Comparison of ENCODE assay signal across 22 cellular contexts in genomic region chr12:53201639-53202038, GRCh38. TPM values are rescaled to one million over a fixed set of nuclear protein-coding genes. Genes with fewer than 3 reads are reported as not detected.
DNase-seq lines count a peak whose midpoint lies in the region; TF ChIP-seq lines count a peak whose summit lies in the region.
"Had no signal": no experiment of that assay in that cellular context is flagged by ENCODE, and none has a peak within 500 bp of the region (broad histone marks: within the 10 kb centered on the region; RNA-seq: fewer than 3 reads in every experiment).

No MANE protein-coding gene starts in this region.

- H3K4me1 Mint-ChIP-seq in activated CD4-positive, alpha-beta memory T cell treated with anti-CD3 and anti-CD28 coated beads, Interleukin-2, amount 10 ng/mL, durations not matched to agents 7 days and 5 days, result peaks cover 80% of the 10 kb centered on the region

- no peaks in the 10 kb centered on the region for H3K79me2 ChIP-seq in smooth muscle cell (ENCODE audit: low read depth)

- no peaks in the 10 kb centered on the region for H3K27me3 Mint-ChIP-seq in activated CD4-positive, alpha-beta memory T cell treated with anti-CD3 and anti-CD28 coated beads, Interleukin-2, amount 10 ng/mL, durations not matched to agents 7 days and 5 days
- H3K27me3 Mint-ChIP-seq: natural killer cell treated with Interleukin-12 subunit alpha and Interleukin-12 subunit beta and Interleukin-15 and Interleukin-18, amount 100 ng/mL, for 72 hours; stimulated activated naive B cell treated with anti-CD40 and anti-IgM and Interleukin-4, amounts not matched to agents 10 μg/mL and 1 μg/mL and 100 μg/mL, for 72 hours had no signal

- peak overlapping the region; percentile 41 for H3K4me3 Mint-ChIP-seq in activated CD4-positive, alpha-beta memory T cell treated with anti-CD3 and anti-CD28 coated beads, Interleukin-2, amount 10 ng/mL, durations not matched to agents 7 days and 5 days

- TF ChIP-seq CTCF in GM12865 (IDR thresholded peaks at IDR 0.05; ENCODE audit: insufficient read depth, low read depth, low read length, missing control alignments), result no peak
- TF ChIP-seq CTCF in smooth muscle cell (IDR thresholded peaks at IDR 0.05; ENCODE audit: borderline replicate concordance, insufficient read depth, poor library complexity, severe bottlenecking), result no peak
- TF ChIP-seq CTCF in thyroid gland (IDR thresholded peaks at IDR 0.05), result no peak

- H3K36me3 ChIP-seq in smooth muscle cell (ENCODE audit: low read depth), result no peaks in the 10 kb centered on the region
- H3K36me3 ChIP-seq in thyroid gland, result no peaks in the 10 kb centered on the region
- H3K36me3 ChIP-seq: ovary, sigmoid colon, thoracic aorta had no signal

- 82% methylated on average over 4 of the region's 4 CpGs for WGBS in smooth muscle cell (ENCODE audit: low lambda C conversion rate)
- 94 to 95% methylated on average over 4 of the region's 4 CpGs for WGBS in thyroid gland, 2 donors

- no peaks in the 10 kb centered on the region for H4K20me1 ChIP-seq in smooth muscle cell (ENCODE audit: low read depth)

- no peak overlapping the region for H3K27ac ChIP-seq in smooth muscle cell (ENCODE audit: low read depth)
- H3K27ac ChIP-seq in thyroid gland, result no peak overlapping the region
- H3K27ac ChIP-seq: coronary artery, ovary, sigmoid colon had no signal

- H3K4me1 ChIP-seq in smooth muscle cell (ENCODE audit: low read depth) (no peaks in the 10 kb centered on the region), thyroid gland (peaks cover 7 to 13% of the 10 kb centered on the region in 2 donors)

- H3K9me3 ChIP-seq in smooth muscle cell (replicated peaks; ENCODE audit: low read depth) (no peaks in the 10 kb centered on the region), thyroid gland (no peaks in the 10 kb centered on the region)
- H3K9me3 ChIP-seq: ovary, sigmoid colon, thoracic aorta had no signal

- H3K4me3 ChIP-seq in GM12865 (ENCODE audit: low read depth, low read length), result peak overlapping the region; percentile 65
- H3K4me3 ChIP-seq in smooth muscle cell, result no peak overlapping the region
- H3K4me3 ChIP-seq in thyroid gland (replicated peaks in 1 of 3), result no peak overlapping the region
- H3K4me3 ChIP-seq: coronary artery, ovary, sigmoid colon, thoracic aorta had no signal

- peaks cover 74% of the 10 kb centered on the region for H3K36me3 Mint-ChIP-seq in activated CD4-positive, alpha-beta memory T cell treated with anti-CD3 and anti-CD28 coated beads, Interleukin-2, amount 10 ng/mL, durations not matched to agents 7 days and 5 days (ENCODE audit: low read depth)

- CTCF ChIA-PET in activated CD4-positive, alpha-beta memory T cell treated with anti-CD3 and anti-CD28 coated beads, Interleukin-2, amount 10 ng/mL, durations not matched to agents 7 days and 5 days (lab: Charles Lee), result interaction anchor here (0.6 to 8.9 kb wide), 5 partner anchors 12 to 990 kb away, joined by 3 to 74 read pairs (median 9); partner anchors contain the start of genes CSAD and ZNF740

- no peak overlapping the region for H2AFZ ChIP-seq in smooth muscle cell (ENCODE audit: low read depth)

- TF ChIP-seq POLR2A in thyroid gland (IDR thresholded peaks at IDR 0.05), result no peak

- H3K27me3 ChIP-seq in smooth muscle cell (ENCODE audit: low read depth) (peaks cover 8% of the 10 kb centered on the region), thyroid gland (no peaks in the 10 kb centered on the region)
- H3K27me3 ChIP-seq: ovary, sigmoid colon had no signal

- peak overlapping the region; percentile 48 for H3K4me2 ChIP-seq in smooth muscle cell

- peak overlapping the region; percentile 73 for H3K27ac Mint-ChIP-seq in activated CD4-positive, alpha-beta memory T cell treated with anti-CD3 and anti-CD28 coated beads, Interleukin-2, amount 10 ng/mL, durations not matched to agents 7 days and 5 days

- DNase-seq in activated effector memory CD4-positive, alpha-beta T cell treated with anti-CD3 and anti-CD28 coated beads, Interleukin-2, amount 50 U/mL, for 16 hours, result peak; percentile 45
- DNase-seq in activated effector memory CD4-positive, alpha-beta T cell treated with Interleukin-2 at 50 U/mL for 16 hours, result no peak
- no peak for DNase-seq in GM12865 (ENCODE audit: low read depth)
- DNase-seq in activated CD4-positive, alpha-beta memory T cell treated with anti-CD3 and anti-CD28 coated beads, Interleukin-2, amount 10 ng/mL, durations not matched to agents 7 days and 5 days, result no peak
- DNase-seq in smooth muscle cell (lab: John Stamatoyannopoulos, UW; ENCODE audit: unreplicated experiment), result no peak
- no peak for DNase-seq in DMS153 treated with DMSO at 0.1 percent for 48 hours (lab: John Stamatoyannopoulos, UW; ENCODE audit: unreplicated experiment)
- no peak for DNase-seq in NCI-H510A treated with DMSO at 0.1 percent for 48 hours (lab: John Stamatoyannopoulos, UW)
- DNase-seq in thyroid gland, result no peak
- DNase-seq: activated CD4-positive, alpha-beta T cell treated with anti-CD3 and anti-CD28 coated beads for 4 hours; CD8-positive, alpha-beta T cell; DMS53; KG1; mammary epithelial cell; NCI-H2029; ovary; sigmoid colon; stimulated activated naive B cell treated with anti-CD40 and anti-IgM and Interleukin-4, amounts not matched to agents 10 μg/mL and 1 μg/mL and 100 μg/mL, for 72 hours had no signal

- no peak overlapping the region for H3K9ac ChIP-seq in smooth muscle cell (ENCODE audit: low read depth)

- POLR2A ChIA-PET in activated CD4-positive, alpha-beta memory T cell treated with anti-CD3 and anti-CD28 coated beads, Interleukin-2, amount 10 ng/mL, durations not matched to agents 7 days and 5 days (lab: Charles Lee), result interaction anchor here (1.3 to 14.6 kb wide), 8 partner anchors 10 to 67 kb away, joined by 3 to 263 read pairs (median 5); partner anchors contain the start of genes CSAD and ZNF740

- H3K9me3 Mint-ChIP-seq in activated CD4-positive, alpha-beta memory T cell treated with anti-CD3 and anti-CD28 coated beads, Interleukin-2, amount 10 ng/mL, durations not matched to agents 7 days and 5 days, result no peaks in the 10 kb centered on the region
- H3K9me3 Mint-ChIP-seq: CD8-positive, alpha-beta T cell; natural killer cell treated with Interleukin-12 subunit alpha and Interleukin-12 subunit beta and Interleukin-15 and Interleukin-18, amount 100 ng/mL, for 72 hours; stimulated activated naive B cell treated with anti-CD40 and anti-IgM and Interleukin-4, amounts not matched to agents 10 μg/mL and 1 μg/mL and 100 μg/mL, for 72 hours had no signal

- intact Hi-C loops in thyroid gland (cut with DNase I), result no loop called here

- peaks cover 27% of the 10 kb centered on the region for H3F3A ChIP-seq in smooth muscle cell (ENCODE audit: low read depth)

RNA-seq across cellular contexts. Expression of gene ITGB7, which starts 5.4 kb away (rescaled TPM):
- 100 to 1,000 TPM; 780 to 786 TPM for total RNA-seq in activated CD4-positive, alpha-beta memory T cell treated with anti-CD3 and anti-CD28 coated beads, Interleukin-2, amount 10 ng/mL, durations not matched to agents 7 days and 5 days
- 5.8 TPM in 1 of 2 replicates, not detected in the other for total RNA-seq in smooth muscle cell
- polyA plus RNA-seq in smooth muscle cell, result 1.5 TPM in 1 of 2 replicates, not detected in the other
- 10 to 100 TPM in 1 of 4 donors, 1 to 10 TPM in 3; 3.2 to 15.6 (median 4.9) TPM for total RNA-seq in thyroid gland
- total RNA-seq: glomerular endothelial cell, NCI-H460 had no signal

RNA-seq across cellular contexts. Expression of gene CSAD, which starts 20.9 kb away (rescaled TPM):
- 10 to 100 TPM; 28.6 to 31.0 TPM for total RNA-seq in activated CD4-positive, alpha-beta memory T cell treated with anti-CD3 and anti-CD28 coated beads, Interleukin-2, amount 10 ng/mL, durations not matched to agents 7 days and 5 days
- total RNA-seq in smooth muscle cell, result 9.0 and 10.6 TPM in 2 replicates
- polyA plus RNA-seq in smooth muscle cell, result 4.8 and 11.8 TPM in 2 replicates
- 10 to 100 TPM; 20.6 to 39.7 (median 25.2) TPM for total RNA-seq in thyroid gland

RNA-seq across cellular contexts. Expression of gene ZNF740, which starts 21.1 kb away (rescaled TPM):
- 10 to 100 TPM; 33.7 to 45.5 TPM for total RNA-seq in activated CD4-positive, alpha-beta memory T cell treated with anti-CD3 and anti-CD28 coated beads, Interleukin-2, amount 10 ng/mL, durations not matched to agents 7 days and 5 days
- total RNA-seq in smooth muscle cell (5.2 and 7.6 TPM in 2 replicates), thyroid gland (10 to 100 TPM; 16.5 to 22.8 (median 20.6) TPM)
- polyA plus RNA-seq in smooth muscle cell, result 1.0 and 3.1 TPM in 2 replicates

RNA-seq across cellular contexts. Expression of gene RARG, which starts 30.4 kb away (rescaled TPM):
- 10 to 100 TPM; 46.1 to 47.4 TPM for total RNA-seq in activated CD4-positive, alpha-beta memory T cell treated with anti-CD3 and anti-CD28 coated beads, Interleukin-2, amount 10 ng/mL, durations not matched to agents 7 days and 5 days
- total RNA-seq in smooth muscle cell (19.9 and 21.8 TPM in 2 replicates), thyroid gland (10 to 100 TPM; 13.6 to 27.7 (median 23.8) TPM)
- 31.3 and 32.9 TPM in 2 replicates for polyA plus RNA-seq in smooth muscle cell

Comparison
In these comparisons a context has a peak if more than half of its experiments do, and no peak if none do; other contexts are left out.
1. RNA of gene ITGB7, which starts 5.4 kb away (total RNA-seq): 780 to 786 TPM in activated CD4-positive, alpha-beta memory T cell treated with anti-CD3 and anti-CD28 coated beads, Interleukin-2, amount 10 ng/mL, durations not matched to agents 7 days and 5 days; 3.2 to 15.6 TPM in thyroid gland and 5.8 TPM in smooth muscle cell; every median in the first group is over 10 times any median in the second.